13 cellular contexts compared by ENCODE assay signal in genomic region chr2:149050188-149050587, GRCh38. TPM values are rescaled to one million over a fixed set of nuclear protein-coding genes. Genes with fewer than 3 reads are reported as not detected.
DNase-seq lines count a peak whose midpoint lies in the region; ATAC-seq and TF ChIP-seq lines count a peak whose summit lies in the region.
"Had no signal": no experiment of that assay in that cellular context is flagged by ENCODE, and none has a peak within 500 bp of the region (broad histone marks: within the 10 kb centered on the region; RNA-seq: fewer than 3 reads in every experiment).

No MANE protein-coding gene starts in this region.

- H3K9me3 Mint-ChIP-seq in CD14-positive monocyte = peaks cover 9 to 17% (median 10%) of the 10 kb centered on the region in 7 donors
- H3K9me3 Mint-ChIP-seq in activated naive CD4-positive, alpha-beta T cell treated with anti-CD3 and anti-CD28 coated beads for 36 hours = peaks cover 16% of the 10 kb centered on the region

- H3K27me3 ChIP-seq in tibial artery = no peaks in the 10 kb centered on the region
- H3K27me3 ChIP-seq: BLaER1 had no signal

- H3K9me3 ChIP-seq in tibial artery = peaks cover 0 to 6% (median 4%) of the 10 kb centered on the region in 3 donors

- H3K27ac Mint-ChIP-seq in CD14-positive monocyte = no peak overlapping the region
- H3K27ac Mint-ChIP-seq in activated naive CD4-positive, alpha-beta T cell treated with anti-CD3 and anti-CD28 coated beads for 36 hours = no peak overlapping the region
- H3K27ac Mint-ChIP-seq: activated naive CD4-positive, alpha-beta T cell treated with anti-CD3 and anti-CD28 coated beads, Interleukin-2, amount 50 U/mL, for 72 hours; IgD-negative memory B cell; stimulated activated naive CD8-positive, alpha-beta T cell treated with anti-CD3 and anti-CD28 coated beads, Interleukin-15, Interleukin-2, amounts not matched to agents 100 ng/mL and 50 ng/mL, for 24 hours had no signal

- H3K27me3 Mint-ChIP-seq in CD14-positive monocyte (ENCODE audit: low read depth in 3 of 3) = peaks cover 0 to 3% (median 3%) of the 10 kb centered on the region in 3 donors
- H3K27me3 Mint-ChIP-seq in activated naive CD4-positive, alpha-beta T cell treated with anti-CD3 and anti-CD28 coated beads for 36 hours (ENCODE audit: low read depth) = peaks cover 11% of the 10 kb centered on the region

- no peaks in the 10 kb centered on the region for H3K36me3 Mint-ChIP-seq in CD14-positive monocyte
- H3K36me3 Mint-ChIP-seq in activated naive CD4-positive, alpha-beta T cell treated with anti-CD3 and anti-CD28 coated beads for 36 hours (ENCODE audit: low read depth) = no peaks in the 10 kb centered on the region

- ATAC-seq in GM19351 (IDR thresholded peaks at IDR 0.05; ENCODE audit: unreplicated experiment) (peak; percentile 98), HG03045 (IDR thresholded peaks at IDR 0.05; ENCODE audit: unreplicated experiment) (peak; percentile 67)

- H3K4me3 Mint-ChIP-seq in CD14-positive monocyte = no peak overlapping the region
- no peak overlapping the region for H3K4me3 Mint-ChIP-seq in activated naive CD4-positive, alpha-beta T cell treated with anti-CD3 and anti-CD28 coated beads for 36 hours
- H3K4me3 Mint-ChIP-seq: stimulated activated naive CD8-positive, alpha-beta T cell treated with anti-CD3 and anti-CD28 coated beads, Interleukin-15, Interleukin-2, amounts not matched to agents 100 ng/mL and 50 ng/mL, for 24 hours had no signal

- no peaks in the 10 kb centered on the region for H3K4me1 ChIP-seq in tibial artery
- H3K4me1 ChIP-seq: BLaER1 had no signal

- no peaks in the 10 kb centered on the region for H3K36me3 ChIP-seq in tibial artery
- H3K36me3 ChIP-seq: BLaER1 had no signal

- H3K4me1 Mint-ChIP-seq in CD14-positive monocyte = no peaks in the 10 kb centered on the region
- no peaks in the 10 kb centered on the region for H3K4me1 Mint-ChIP-seq in activated naive CD4-positive, alpha-beta T cell treated with anti-CD3 and anti-CD28 coated beads for 36 hours (ENCODE audit: low read depth)
- H3K4me1 Mint-ChIP-seq: IgD-negative memory B cell had no signal

- no peak overlapping the region for H3K27ac ChIP-seq in tibial artery
- H3K27ac ChIP-seq: BLaER1, VCaP had no signal

- TF ChIP-seq CTCF in CD14-positive monocyte (IDR thresholded peaks at IDR 0.05) (no peak), tibial artery (IDR thresholded peaks at IDR 0.05) (no peak)

- no peak overlapping the region for H3K4me3 ChIP-seq in tibial artery
- H3K4me3 ChIP-seq: BLaER1 had no signal

- DNase-seq in ELR (ENCODE audit: low read depth) = peak; percentile 24
- peak; percentile 27 for DNase-seq in astrocyte of the hippocampus (ENCODE audit: low read depth, low spot score)
- DNase-seq in stimulated activated CD4-positive, alpha-beta T cell treated with anti-CD3 and anti-CD28 coated beads, Interleukin-2, amount 100 ng/mL, for 24 hours = no peak
- no peak for DNase-seq in CD14-positive monocyte (ENCODE audit: low spot score)
- no peak for DNase-seq in activated naive CD4-positive, alpha-beta T cell treated with anti-CD3 and anti-CD28 coated beads for 36 hours
- no peak for DNase-seq in tibial artery

- intact Hi-C loops in CD14-positive monocyte (cut with micrococcal nuclease) (no loop called here), tibial artery (cut with DNase I; ENCODE audit: low total_unique reads) (no loop called here)
- intact Hi-C loops in activated naive CD4-positive, alpha-beta T cell treated with anti-CD3 and anti-CD28 coated beads for 36 hours (cut with micrococcal nuclease) = no loop called here

- CTCF ChIA-PET in activated naive CD4-positive, alpha-beta T cell treated with anti-CD3 and anti-CD28 coated beads for 36 hours (lab: Charles Lee) = no interaction called here

RNA-seq across cellular contexts. Expression of gene LYPD6B, which starts 11.7 kb away (rescaled TPM):
- polyA plus RNA-seq in CD14-positive monocyte = not detected
- not detected for total RNA-seq in activated naive CD4-positive, alpha-beta T cell treated with anti-CD3 and anti-CD28 coated beads for 36 hours
- total RNA-seq: activated naive CD4-positive, alpha-beta T cell treated with anti-CD3 and anti-CD28 coated beads, Interleukin-2, amount 50 U/mL, for 72 hours had no signal

Comparison
In these comparisons a context has a peak if more than half of its experiments do, and no peak if none do; other contexts are left out.
1. DNase-seq: peak in ELR (single experiment) and astrocyte of the hippocampus (single experiment); none in stimulated activated CD4-positive, alpha-beta T cell treated with anti-CD3 and anti-CD28 coated beads, Interleukin-2, amount 100 ng/mL, for 24 hours (0 of 2), CD14-positive monocyte (single experiment), activated naive CD4-positive, alpha-beta T cell treated with anti-CD3 and anti-CD28 coated beads for 36 hours (single experiment) and tibial artery (0 of 2).